Comparison of ENCODE assay signal across 24 cellular contexts in the genomic region with DNA sequence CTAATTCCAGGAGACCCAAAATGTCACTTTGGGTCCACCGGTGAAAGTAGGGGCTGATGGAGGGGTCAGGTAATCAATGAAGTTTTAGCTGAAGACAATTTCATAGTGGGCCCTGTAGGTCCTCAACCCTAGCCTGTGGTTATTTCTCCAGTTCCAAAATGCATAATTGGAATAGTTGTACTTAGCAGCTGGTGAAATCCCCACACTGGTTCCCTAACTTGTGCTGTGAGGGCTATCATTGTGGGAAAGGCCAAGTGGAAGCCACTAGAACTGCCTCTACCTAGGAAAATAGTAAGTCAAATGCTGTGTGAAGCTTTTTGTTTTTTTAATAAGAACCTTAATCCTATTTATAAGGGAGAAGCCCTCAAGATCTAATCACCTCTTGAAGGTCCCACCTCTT.
"Had no signal": no experiment of that assay in that cellular context is flagged by ENCODE, and none has a peak within 500 bp of the region (broad histone marks: within the 10 kb centered on the region; RNA-seq: fewer than 3 reads in every experiment).

No MANE protein-coding gene starts in this region.

- H3K4me1 ChIP-seq: colonic mucosa, esophagus muscularis mucosa, esophagus squamous epithelium, foreskin keratinocyte, gastrocnemius medialis, heart left ventricle, heart right ventricle had no signal

- DNase-seq: colonic mucosa; cortex of kidney; dermis blood vessel endothelial cell; dorsolateral prefrontal cortex; effector CD4-positive, alpha-beta T cell; effector CD8-positive, alpha-beta T cell; effector memory CD4-positive, alpha-beta T cell; effector memory CD8-positive, alpha-beta T cell; endodermal cell; erythroblast; esophagus squamous epithelium; foreskin fibroblast; foreskin keratinocyte; foreskin melanocyte; gastrocnemius medialis; glutamatergic neuron; head of caudate nucleus; heart left ventricle; heart right ventricle had no signal

- H3K27me3 ChIP-seq: colonic mucosa, dorsolateral prefrontal cortex, esophagus muscularis mucosa, esophagus squamous epithelium, foreskin keratinocyte, gastrocnemius medialis, gastroesophageal sphincter, heart left ventricle, heart right ventricle had no signal

- H3K9me3 ChIP-seq: colonic mucosa, gastrocnemius medialis had no signal

- H3K4me3 ChIP-seq: colonic mucosa, coronary artery, dorsolateral prefrontal cortex, esophagus muscularis mucosa, esophagus squamous epithelium, gastrocnemius medialis, gastroesophageal sphincter, heart left ventricle, heart right ventricle had no signal

- H3K27ac ChIP-seq: colonic mucosa, coronary artery, dorsolateral prefrontal cortex, epithelial cell of prostate, esophagus muscularis mucosa, esophagus squamous epithelium, foreskin keratinocyte, gastrocnemius medialis, gastroesophageal sphincter, heart left ventricle, heart right ventricle had no signal

- ATAC-seq: effector memory CD8-positive, alpha-beta T cell; esophagus mucosa; foreskin keratinocyte; gastrocnemius medialis; gastroesophageal sphincter; heart left ventricle; heart right ventricle had no signal

- H3K36me3 ChIP-seq: colonic mucosa, esophagus muscularis mucosa, esophagus squamous epithelium, gastrocnemius medialis, heart left ventricle, heart right ventricle had no signal
